Comparison of ENCODE assay signal across 12 cellular contexts in the genomic region with DNA sequence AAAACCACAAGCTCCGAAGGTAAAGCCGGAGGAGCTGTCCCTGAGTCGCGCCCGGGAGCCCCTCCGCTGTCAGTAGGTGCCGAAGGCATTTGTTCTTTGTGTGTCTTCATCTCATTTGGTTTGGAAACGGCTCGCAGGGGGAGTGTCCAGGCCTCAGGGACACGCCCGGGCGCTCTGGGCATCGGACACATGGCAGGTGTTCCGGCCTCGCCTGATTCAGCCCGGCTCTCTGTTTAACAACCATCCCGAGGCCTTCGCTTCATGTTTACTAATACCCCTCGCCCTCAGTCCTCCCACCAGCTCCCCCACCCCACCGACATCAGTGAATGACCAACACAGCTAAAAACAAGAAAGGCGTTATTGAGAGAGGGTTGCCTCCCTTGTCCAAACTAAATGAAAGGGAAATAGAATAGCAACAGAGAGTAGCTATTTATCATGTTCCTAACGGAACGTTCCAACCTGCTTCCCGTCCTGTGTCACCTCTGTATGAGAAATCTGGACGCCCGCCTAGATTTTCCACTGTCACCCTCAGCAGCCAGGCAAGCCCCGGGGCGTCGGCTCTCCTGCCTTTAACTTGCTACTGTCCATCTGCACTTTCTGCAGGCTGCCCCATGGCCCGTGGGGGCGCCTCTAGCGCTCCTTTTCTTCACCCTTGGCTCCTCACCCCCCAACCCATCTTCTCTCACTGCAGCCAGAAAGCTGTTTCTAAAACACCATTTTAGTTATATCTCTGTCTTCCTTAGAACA.
DNase-seq lines count a peak whose midpoint lies in the region; ATAC-seq, FAIRE-seq and TF ChIP-seq lines count a peak whose summit lies in the region.
"Had no signal": no experiment of that assay in that cellular context is flagged by ENCODE, and none has a peak within 500 bp of the region (broad histone marks: within the 10 kb centered on the region; RNA-seq: fewer than 3 reads in every experiment).

No MANE protein-coding gene starts in this region.

- FAIRE-seq in HepG2 (lab: Jason Lieb, UNC) (no peak), small intestine (lab: Jason Lieb, UNC) (no peak)
- FAIRE-seq: endothelial cell of umbilical vein had no signal

- TF ChIP-seq POLR2A in HepG2 (IDR thresholded peaks at IDR 0.05; ENCODE audit: insufficient read depth in 1 of 2, low read depth in 2 of 2, low read length in 2 of 2): no peak

- H3K9me3 ChIP-seq in HepG2 (ENCODE audit: low read length): no peaks in the 10 kb centered on the region
- no peaks in the 10 kb centered on the region for H3K9me3 ChIP-seq in small intestine (ENCODE audit: control insufficient read depth, low read depth)
- H3K9me3 ChIP-seq: suprapubic skin had no signal

- no peak for TF ChIP-seq EP300 in HepG2 (IDR thresholded peaks at IDR 0.05; ENCODE audit: low read depth in 2 of 2, low read length in 2 of 2)
- TF ChIP-seq EP300 in HepG2 (CRISPR knock-in tag; IDR thresholded peaks at IDR 0.05; ENCODE audit: borderline replicate concordance): no peak

- no peaks in the 10 kb centered on the region for H3K79me2 ChIP-seq in HepG2 (ENCODE audit: insufficient read depth, low read length)
- H3K79me2 ChIP-seq: hepatocyte had no signal

- CTCF ChIA-PET in HepG2 (lab: Yijun Ruan, JAX; ENCODE audit: low intra/inter-chr PET ratio, low total read pairs): no interaction called here

- TF ChIP-seq CTCF in HepG2 (CRISPR knock-in tag; IDR thresholded peaks at IDR 0.05): no peak

- no peak overlapping the region for H3K4me2 ChIP-seq in HepG2 (ENCODE audit: low read depth, low read length)

- POLR2A ChIA-PET in HepG2 (lab: Yijun Ruan, JAX): no interaction called here

- no peak overlapping the region for H3K9ac ChIP-seq in HepG2 (ENCODE audit: insufficient read depth, low read depth, low read length)

- no peak overlapping the region for H3K27ac ChIP-seq in HepG2 (ENCODE audit: extremely low read length, insufficient read depth, low read length)
- no peak overlapping the region for H3K27ac ChIP-seq in small intestine (ENCODE audit: low read depth in 1 of 2, low read length in 1 of 2)
- H3K27ac ChIP-seq: hepatocyte, suprapubic skin had no signal

- 64% methylated on average over 32 of the region's 32 CpGs for WGBS in HepG2 (ENCODE audit: low lambda C conversion rate)
- 8 to 42% (median 23%) methylated on average over 29 to 32 of the region's 32 CpGs for WGBS in small intestine, 3 donors

- ATAC-seq in HepG2 (peak; percentile 59; the same call in 2 of the 3 replicates), GM18907 (IDR thresholded peaks at IDR 0.05; ENCODE audit: unreplicated experiment) (no peak)
- ATAC-seq: activated T-helper 17 cell treated with anti-CD3 and anti-CD28 coated beads, Interleukin-2, amount 50 U/mL, for 72 hours had no signal

- no peaks in the 10 kb centered on the region for H4K20me1 ChIP-seq in HepG2 (ENCODE audit: insufficient read depth, low read length)

- H3K4me3 ChIP-seq in HepG2 (replicated peaks in 1 of 3; ENCODE audit: insufficient read depth in 1 of 3, low read depth in 2 of 3, low read length in 3 of 3): no peak overlapping the region
- no peak overlapping the region for H3K4me3 ChIP-seq in small intestine (ENCODE audit: low read depth in 1 of 2, low read length in 2 of 2)
- H3K4me3 ChIP-seq: hepatocyte, suprapubic skin had no signal

- TF ChIP-seq RAD21 in HepG2 (CRISPR knock-in tag; IDR thresholded peaks at IDR 0.05): no peak

- DNase-seq in NCI-H1092 (lab: John Stamatoyannopoulos, UW): peak; percentile 16
- DNase-seq in anterior cingulate cortex (lab: John Stamatoyannopoulos, UW): peak in 38 of 58 donors; percentile 8 to 68 (median 42)
- no peak for DNase-seq in HepG2 (ENCODE audit: low spot score)
- DNase-seq in small intestine: peak; percentile 47
- no peak for DNase-seq in HuH-7.5 (ENCODE audit: low spot score)
- DNase-seq in stimulated activated CD8-positive, alpha-beta memory T cell treated with anti-CD3 and anti-CD28 coated beads, Interleukin-4, amount 100 ng/mL, for 48 hours: no peak
- DNase-seq: CD4-positive, alpha-beta T cell had no signal

- in situ Hi-C loops in HepG2 (cut with HindIII; ENCODE audit: extremely low pct_ligation_motif_present, low pct_unique_long_range_greater_than_20kb): no loop called here

- H3K4me1 ChIP-seq in HepG2 (ENCODE audit: insufficient read depth, low read length) (no peaks in the 10 kb centered on the region), small intestine (ENCODE audit: control insufficient read depth in 2 of 2, insufficient read depth in 1 of 2, low read depth in 1 of 2, low read length in 1 of 2) (no peaks in the 10 kb centered on the region)

- no TSS peak for BruUV-seq in HepG2 (replicated peaks; lab: Mats Ljungman, UMichigan)

- intact Hi-C loops in HepG2 (cut with micrococcal nuclease; ENCODE audit: unreplicated experiment): no loop called here

- H3K36me3 ChIP-seq in HepG2 (replicated peaks in 1 of 2; ENCODE audit: control insufficient read depth in 1 of 2, insufficient read depth in 2 of 2, low read length in 2 of 2): no peaks in the 10 kb centered on the region
- H3K36me3 ChIP-seq in small intestine (ENCODE audit: control insufficient read depth in 2 of 2, insufficient read depth in 2 of 2, low read length in 2 of 2): no peaks in the 10 kb centered on the region
- H3K36me3 ChIP-seq: suprapubic skin had no signal

- H3K27me3 ChIP-seq in HepG2 (ENCODE audit: control insufficient read depth in 1 of 2, insufficient read depth in 2 of 2, low read length in 2 of 2) (peaks cover 2 to 12% of the 10 kb centered on the region in 2 experiments; a peak in 3 of 5 replicates), small intestine (ENCODE audit: control insufficient read depth in 2 of 2, insufficient read depth in 2 of 2, low read length in 2 of 2) (peaks cover 2 to 3% of the 10 kb centered on the region in 2 donors)
- H3K27me3 ChIP-seq: hepatocyte had no signal

- no peak overlapping the region for H2AFZ ChIP-seq in HepG2 (ENCODE audit: low read length)

TF ChIP-seq in HepG2, 621 proteins besides CTCF, POLR2A, EP300 and RAD21:
- TF ChIP-seq GATAD1 (CRISPR knock-in tag; IDR thresholded peaks at IDR 0.05) (no peak), SUZ12 (IDR thresholded peaks at IDR 0.05; ENCODE audit: low read depth, low read length) (no peak), ZBTB49 (CRISPR knock-in tag; IDR thresholded peaks at IDR 0.05; ENCODE audit: borderline replicate concordance) (no peak), MEF2D (CRISPR knock-in tag; IDR thresholded peaks at IDR 0.05) (no peak)

Comparison
In these comparisons a context has a peak if more than half of its experiments do, and no peak if none do; other contexts are left out.
1. DNase-seq: peak in NCI-H1092 (single experiment), anterior cingulate cortex (38 of 58) and small intestine (single experiment); none in HepG2 (single experiment), HuH-7.5 (single experiment) and stimulated activated CD8-positive, alpha-beta memory T cell treated with anti-CD3 and anti-CD28 coated beads, Interleukin-4, amount 100 ng/mL, for 48 hours (single experiment).